In the genomic region with DNA sequence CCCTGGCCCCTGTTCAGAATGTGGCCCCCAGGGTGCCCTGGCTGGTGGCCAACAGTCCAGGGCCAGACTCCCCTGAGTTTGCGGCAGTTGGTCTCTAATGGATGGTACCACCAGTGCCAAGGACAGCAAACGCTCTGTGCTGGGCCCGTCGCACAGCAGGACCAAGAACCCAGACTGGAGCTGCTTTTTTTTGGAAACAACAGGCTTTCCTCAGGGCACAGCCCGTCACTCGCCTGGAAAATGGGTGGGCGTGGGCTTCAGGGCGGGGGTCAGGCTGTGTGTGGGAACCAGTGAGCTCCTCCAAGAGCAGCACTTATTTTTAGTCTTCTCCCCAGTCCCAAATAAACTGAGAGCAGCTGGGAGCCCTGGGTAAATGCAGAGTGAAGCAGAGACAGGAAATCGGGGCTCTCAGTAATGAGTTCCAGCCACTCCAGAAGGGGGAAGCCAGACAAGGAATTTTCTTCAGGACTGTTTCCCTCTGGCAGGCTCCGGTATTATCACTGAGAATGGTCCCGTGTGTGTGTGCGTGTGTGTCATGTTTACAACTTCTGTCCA, we compare ENCODE assay signal across 10 cellular contexts.
DNase-seq lines count a peak whose midpoint lies in the region; ATAC-seq and TF ChIP-seq lines count a peak whose summit lies in the region.
"Had no signal": no experiment of that assay in that cellular context is flagged by ENCODE, and none has a peak within 500 bp of the region (broad histone marks: within the 10 kb centered on the region; RNA-seq: fewer than 3 reads in every experiment).

No MANE protein-coding gene starts in this region.

- WGBS in gastroesophageal sphincter (ENCODE audit: low coverage in 1 of 2), 2 donors = 7 to 20% methylated on average over 4 of the region's 12 CpGs
- WGBS in ovary, 3 donors = 10 to 19% (median 11%) methylated on average over 12 of the region's 12 CpGs

- no peak overlapping the region for H3K9ac ChIP-seq in SK-N-MC (ENCODE audit: insufficient read length)

- DNase-seq in AG08395 (ENCODE audit: low spot score) (peak; percentile 53), SK-N-MC (ENCODE audit: low read depth, low spot score) (no peak), ovary (peak in 3 of 5 donors; percentile 56 to 70 (median 61)), AG08396 (ENCODE audit: low spot score) (no peak), NCI-H446 treated with DMSO at 0.1 percent for 48 hours (lab: John Stamatoyannopoulos, UW) (no peak), ureter (ENCODE audit: low spot score) (no peak), G401 (ENCODE audit: low spot score) (no peak)
- DNase-seq: amniotic stem cell, pancreas had no signal

- intact Hi-C loops in ovary (cut with DNase I) = loop anchor here in 2 of 4 donors (5.0 to 10.0 kb wide), 2 partner anchors 91 to 108 kb away; no protein-coding TSS in a partner anchor

- peak; percentile 41 for ATAC-seq in gastroesophageal sphincter

- H3K4me3 ChIP-seq in SK-N-MC (peak overlapping the region; percentile 73), gastroesophageal sphincter (peak overlapping the region in 1 of 2 donors; percentile 38), ovary (peak overlapping the region; percentile 29)
- H3K4me3 ChIP-seq: pancreas had no signal

- in situ Hi-C loops in G401 (cut with HindIII; ENCODE audit: low sequenced_read_pairs) = no loop called here

- H3K4me1 ChIP-seq in gastroesophageal sphincter (peaks cover 0 to 72% (median 24%) of the 10 kb centered on the region in 3 donors), ovary (ENCODE audit: insufficient read depth) (peaks cover 33% of the 10 kb centered on the region)

- H3K36me3 ChIP-seq in SK-N-MC (ENCODE audit: insufficient read depth, low read length) (no peaks in the 10 kb centered on the region), gastroesophageal sphincter (no peaks in the 10 kb centered on the region), ovary (no peaks in the 10 kb centered on the region)
- H3K36me3 ChIP-seq: pancreas had no signal

- TF ChIP-seq POLR2A in gastroesophageal sphincter (IDR thresholded peaks at IDR 0.05) (no peak), ovary (IDR thresholded peaks at IDR 0.05) (no peak)

- no peak for TF ChIP-seq EP300 in gastroesophageal sphincter (IDR thresholded peaks at IDR 0.05)
- TF ChIP-seq EP300 in ovary (IDR thresholded peaks at IDR 0.05) = no peak

- H3K9me3 ChIP-seq in SK-N-MC (ENCODE audit: low read depth, low read length) (no peaks in the 10 kb centered on the region), gastroesophageal sphincter (no peaks in the 10 kb centered on the region), ovary (no peaks in the 10 kb centered on the region)
- H3K9me3 ChIP-seq: pancreas had no signal

- H3K27me3 ChIP-seq in gastroesophageal sphincter = peaks cover 30% of the 10 kb centered on the region
- no peaks in the 10 kb centered on the region for H3K27me3 ChIP-seq in ovary
- H3K27me3 ChIP-seq: pancreas had no signal

- H3K27ac ChIP-seq in SK-N-MC (no peak overlapping the region), gastroesophageal sphincter (peak overlapping the region; percentile 7 to 80 (median 72)), ovary (peak overlapping the region; percentile 86 to 88)

- TF ChIP-seq CTCF in gastroesophageal sphincter (IDR thresholded peaks at IDR 0.05) (peak in 1 of 4 experiments; percentile 7), ovary (IDR thresholded peaks at IDR 0.05) (no peak)

Comparison
In these comparisons a context has a peak if more than half of its experiments do, and no peak if none do; other contexts are left out.
1. DNase-seq: peak in AG08395 (single experiment) and ovary (3 of 5); none in SK-N-MC (single experiment), AG08396 (single experiment), NCI-H446 treated with DMSO at 0.1 percent for 48 hours (single experiment), ureter (single experiment) and G401 (single experiment).